ENCODE assay signal across 8 cellular contexts in genomic region chr2:74391580-74392448, GRCh38. TPM values are rescaled to one million over a fixed set of nuclear protein-coding genes. Genes with fewer than 3 reads are reported as not detected.
A peak's percentile ranks its signal among the peaks of the same experiment; 100 is the strongest.
DNase-seq lines count a peak whose midpoint lies in the region; ATAC-seq and TF ChIP-seq lines count a peak whose summit lies in the region.

No MANE protein-coding gene starts in this region.

- H3K9me3 ChIP-seq in BE2C: no peaks in the 10 kb centered on the region
- no peaks in the 10 kb centered on the region for H3K9me3 ChIP-seq in right lobe of liver

- DNase-seq in BE2C: peak; percentile 79
- DNase-seq in GM19238 (ENCODE audit: insufficient read length, low spot score): peak; percentile 84
- peak; percentile 83 for DNase-seq in NCI-H748 (lab: John Stamatoyannopoulos, UW; ENCODE audit: unreplicated experiment)
- DNase-seq in activated CD4-positive, alpha-beta T cell treated with anti-CD3 and anti-CD28 coated beads, Interleukin-2, amount 50 U/mL, for 24 hours (ENCODE audit: low read depth in 1 of 2, low spot score in 1 of 2): peak; percentile 96 to 97
- peak; percentile 95 for DNase-seq in dermis blood vessel endothelial cell
- DNase-seq in right lobe of liver: peak; percentile 93 to 96 (median 95)
- DNase-seq in stimulated activated CD4-positive, alpha-beta T cell treated with anti-CD3 and anti-CD28 coated beads, Interleukin-4, amount 100 ng/mL, for 4 hours: peak; percentile 91 to 96

- H3K27ac ChIP-seq in right lobe of liver: peak overlapping the region; percentile 87 to 97 (median 90)

- WGBS in right lobe of liver (ENCODE audit: insufficient coverage, low coverage, low lambda C conversion rate, missing lambda C conversion rate): under 1% methylated on average over 44 of the region's 62 CpGs

- H3K27me3 ChIP-seq in BE2C (no peaks in the 10 kb centered on the region), right lobe of liver (no peaks in the 10 kb centered on the region)

- H3K4me1 ChIP-seq in BE2C: no peaks in the 10 kb centered on the region
- peaks cover 0 to 22% (median 10%) of the 10 kb centered on the region in 4 donors for H3K4me1 ChIP-seq in right lobe of liver

- H3K4me3 ChIP-seq in BE2C (ENCODE audit: low read depth, low read length): peak overlapping the region; percentile 91
- peak overlapping the region; percentile 84 to 96 (median 92) for H3K4me3 ChIP-seq in right lobe of liver

- peak; percentile 34 for TF ChIP-seq POLR2A in right lobe of liver (IDR thresholded peaks at IDR 0.05)

- ATAC-seq in HG03520 (IDR thresholded peaks at IDR 0.05; ENCODE audit: unreplicated experiment) (peak; percentile 64), right lobe of liver (peak; percentile 93 to 98 (median 96))

- TF ChIP-seq CTCF in BE2C (IDR thresholded peaks at IDR 0.05; ENCODE audit: low read depth, low read length): peak; percentile 82
- peak; percentile 90 to 97 (median 96) for TF ChIP-seq CTCF in right lobe of liver (IDR thresholded peaks at IDR 0.05)

- H3K36me3 ChIP-seq in BE2C (no peaks in the 10 kb centered on the region), right lobe of liver (no peaks in the 10 kb centered on the region)

- intact Hi-C loops in right lobe of liver (cut with DNase I): no loop called here

RNA-seq across cellular contexts. Expression of gene DCTN1, which starts 11.7 kb away (rescaled TPM):
- polyA plus RNA-seq in BE2C (2012; ENCODE audit: insufficient read depth, insufficient read length, low read depth): 137 TPM
- total RNA-seq in dermis blood vessel endothelial cell: 160 and 207 TPM in 2 replicates
- 10 to 100 TPM; 33.7 to 47.9 (median 37.3) TPM for total RNA-seq in right lobe of liver

RNA-seq across cellular contexts. Expression of gene C2orf81, which starts 29.6 kb away (rescaled TPM):
- 6.6 TPM for polyA plus RNA-seq in BE2C (2012; ENCODE audit: insufficient read depth, insufficient read length, low read depth)
- total RNA-seq in dermis blood vessel endothelial cell (0.14 and 0.17 TPM in 2 replicates), right lobe of liver (under 1 TPM in 5 of 6 experiments, not detected in 1; 0.18 to 0.56 (median 0.31) TPM)

RNA-seq across cellular contexts. Expression of gene WDR54, which starts 29.7 kb away (rescaled TPM):
- 72.7 TPM for polyA plus RNA-seq in BE2C (2012; ENCODE audit: insufficient read depth, insufficient read length, low read depth)
- 23.3 and 36.9 TPM in 2 replicates for total RNA-seq in dermis blood vessel endothelial cell
- 1 to 10 TPM; 1.6 to 5.3 (median 2.2) TPM for total RNA-seq in right lobe of liver

RNA-seq across cellular contexts. Expression of gene SLC4A5, which starts 48.6 kb away (rescaled TPM):
- polyA plus RNA-seq in BE2C (2012; ENCODE audit: insufficient read depth, insufficient read length, low read depth): 1.0 TPM
- total RNA-seq in dermis blood vessel endothelial cell: 0.33 TPM in 1 of 2 replicates, not detected in the other
- total RNA-seq in right lobe of liver: 1 to 10 TPM in 2 of 6 experiments, under 1 TPM in 4; 0.12 to 1.2 (median 0.68) TPM

RNA-seq across cellular contexts. Expression of gene RTKN, which starts 49.9 kb away (rescaled TPM):
- polyA plus RNA-seq in BE2C (2012; ENCODE audit: insufficient read depth, insufficient read length, low read depth): 12.9 TPM
- total RNA-seq in dermis blood vessel endothelial cell (21.6 and 27.0 TPM in 2 replicates), right lobe of liver (100 to 1,000 TPM in 2 of 6 experiments, 10 to 100 TPM in 4; 61.5 to 103 (median 83.0) TPM)

Comparison
In these comparisons a context has a peak if more than half of its experiments do, and no peak if none do; other contexts are left out.
1. Peak in every context shown above with its lines: DNase-seq, ATAC-seq, H3K4me3 ChIP-seq and H3K27ac ChIP-seq.